In the genomic region with DNA sequence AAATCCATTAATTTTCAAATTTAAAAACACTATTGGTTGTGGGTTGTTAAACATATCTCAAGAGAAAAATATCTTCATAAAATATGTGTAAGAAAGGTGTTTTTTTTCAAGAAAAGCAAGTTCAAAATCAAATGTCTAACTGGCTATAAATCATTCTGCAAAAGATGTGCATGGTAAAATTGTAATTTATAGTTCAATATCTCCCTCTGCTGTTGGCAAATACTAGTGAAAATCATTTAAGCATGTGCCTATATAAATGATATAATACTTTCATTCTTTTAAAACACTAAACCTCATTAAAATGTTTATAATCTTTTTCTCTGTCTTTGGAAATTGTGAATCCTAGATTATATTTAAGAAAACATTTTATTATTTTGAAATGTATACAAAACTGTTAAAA, we compare ENCODE assay signal across 20 cellular contexts. TPM values are rescaled to one million over a fixed set of nuclear protein-coding genes. Genes with fewer than 3 reads are reported as not detected.
DNase-seq lines count a peak whose midpoint lies in the region; ATAC-seq and TF ChIP-seq lines count a peak whose summit lies in the region.
"Had no signal": no experiment of that assay in that cellular context is flagged by ENCODE, and none has a peak within 500 bp of the region (broad histone marks: within the 10 kb centered on the region; RNA-seq: fewer than 3 reads in every experiment).

No MANE protein-coding gene starts in this region.

- H3K36me3 ChIP-seq in endodermal cell (ENCODE audit: control insufficient read depth, insufficient read depth, low read length) = no peaks in the 10 kb centered on the region
- H3K36me3 ChIP-seq in gastroesophageal sphincter = no peaks in the 10 kb centered on the region
- H3K36me3 ChIP-seq in gastrocnemius medialis = no peaks in the 10 kb centered on the region
- H3K36me3 ChIP-seq: left lung had no signal

- no peaks in the 10 kb centered on the region for H3K9me3 Mint-ChIP-seq in endodermal cell
- H3K9me3 Mint-ChIP-seq: activated naive CD8-positive, alpha-beta T cell treated with anti-CD3 and anti-CD28 coated beads, Interleukin-2, amount 50 U/mL, for 24 hours; CD4-positive, alpha-beta T cell had no signal

- H3K27ac ChIP-seq in endodermal cell (ENCODE audit: low read depth, low read length) (no peak overlapping the region), gastroesophageal sphincter (no peak overlapping the region), gastrocnemius medialis (no peak overlapping the region)
- H3K27ac ChIP-seq: left lung had no signal

- intact Hi-C loops in gastrocnemius medialis (cut with DNase I; ENCODE audit: low total_unique reads) = no loop called here

- in situ Hi-C loops in ACHN (cut with HindIII; ENCODE audit: low pct_ligation_motif_present, low pct_unique_long_range_greater_than_20kb, low sequenced_read_pairs) (no loop called here), gastrocnemius medialis (cut with MboI; ENCODE audit: low sequenced_read_pairs in 4 of 4) (loop anchor here (10.0 to 25.0 kb wide), 2 partner anchors 904 to 922 kb away; no protein-coding TSS in a partner anchor), G401 (cut with HindIII; ENCODE audit: low sequenced_read_pairs) (no loop called here)

- TF ChIP-seq CTCF in endodermal cell (conservative IDR thresholded peaks at IDR 0.05) = peak; percentile 51
- TF ChIP-seq CTCF in gastroesophageal sphincter (IDR thresholded peaks at IDR 0.05) = no peak
- TF ChIP-seq CTCF in gastrocnemius medialis (IDR thresholded peaks at IDR 0.05 in 4 of 5, conservative IDR thresholded peaks at IDR 0.05 in 1 of 5) = no peak

- TF ChIP-seq POLR2A in gastroesophageal sphincter (IDR thresholded peaks at IDR 0.05) (no peak), gastrocnemius medialis (IDR thresholded peaks at IDR 0.05) (no peak)

- no peaks in the 10 kb centered on the region for H3K27me3 ChIP-seq in endodermal cell (ENCODE audit: control insufficient read depth, insufficient read depth, low read length, poor library complexity, severe bottlenecking)
- no peaks in the 10 kb centered on the region for H3K27me3 ChIP-seq in gastroesophageal sphincter
- no peaks in the 10 kb centered on the region for H3K27me3 ChIP-seq in gastrocnemius medialis
- H3K27me3 ChIP-seq: left lung had no signal

- CTCF ChIA-PET in HEK293T (lab: Yijun Ruan, JAX) = no interaction called here

- no peaks in the 10 kb centered on the region for H3K36me3 Mint-ChIP-seq in endodermal cell (ENCODE audit: low read depth)

- H3K27me3 Mint-ChIP-seq in endodermal cell (ENCODE audit: insufficient read depth) = no peaks in the 10 kb centered on the region
- H3K27me3 Mint-ChIP-seq: activated CD4-positive, alpha-beta T cell treated with anti-CD3 and anti-CD28 coated beads for 36 hours; activated naive CD8-positive, alpha-beta T cell treated with anti-CD3 and anti-CD28 coated beads, Interleukin-2, amount 50 U/mL, for 24 hours; CD4-positive, alpha-beta T cell had no signal

- no peaks in the 10 kb centered on the region for H3K9me3 ChIP-seq in endodermal cell (ENCODE audit: control insufficient read depth, low read length)
- H3K9me3 ChIP-seq in gastroesophageal sphincter = no peaks in the 10 kb centered on the region
- H3K9me3 ChIP-seq in gastrocnemius medialis = no peaks in the 10 kb centered on the region
- H3K9me3 ChIP-seq: left lung had no signal

- peak; percentile 4 for DNase-seq in ACHN
- no peak for DNase-seq in HEK293T (ENCODE audit: extremely low spot score)
- peak; percentile 14 for DNase-seq in NCI-H748 treated with DMSO at 0.1 percent for 48 hours (lab: John Stamatoyannopoulos, UW)
- DNase-seq in endodermal cell = no peak
- DNase-seq in stimulated activated CD4-positive, alpha-beta T cell treated with anti-CD3 and anti-CD28 coated beads, Interleukin-12 subunit alpha, Interleukin-12 subunit beta, amount 100 ng/mL, for 4 hours = no peak
- DNase-seq in gastrocnemius medialis = no peak
- DNase-seq in G401 (ENCODE audit: low spot score) = no peak
- DNase-seq: activated CD4-positive, alpha-beta T cell treated with anti-CD3 and anti-CD28 coated beads for 36 hours; activated naive CD8-positive, alpha-beta T cell treated with anti-CD3 and anti-CD28 coated beads, Interleukin-2, amount 50 U/mL, for 24 hours; activated T-cell treated with anti-CD3 and anti-CD28 coated beads, Interleukin-2, amount 50 U/mL, for 1 hour; CD4-positive, alpha-beta T cell; cerebellar nuclear complex; hypothalamus; left lung; stimulated activated naive CD4-positive, alpha-beta T cell had no signal

- ATAC-seq in gastroesophageal sphincter (no peak), gastrocnemius medialis (no peak)
- ATAC-seq: activated CD4-positive, alpha-beta T cell treated with anti-CD3 and anti-CD28 coated beads for 36 hours; activated naive CD8-positive, alpha-beta T cell treated with anti-CD3 and anti-CD28 coated beads, Interleukin-2, amount 50 U/mL, for 24 hours; left lung; sciatic nerve had no signal

- H3K4me3 Mint-ChIP-seq in endodermal cell = no peak overlapping the region
- H3K4me3 Mint-ChIP-seq: activated CD4-positive, alpha-beta T cell treated with anti-CD3 and anti-CD28 coated beads for 36 hours; activated naive CD8-positive, alpha-beta T cell treated with anti-CD3 and anti-CD28 coated beads, Interleukin-2, amount 50 U/mL, for 24 hours; CD4-positive, alpha-beta T cell; nephron had no signal

- H3K4me3 ChIP-seq in endodermal cell (ENCODE audit: low read length) (no peak overlapping the region), gastroesophageal sphincter (no peak overlapping the region), gastrocnemius medialis (no peak overlapping the region)
- H3K4me3 ChIP-seq: left lung had no signal

- TF ChIP-seq EP300 in gastroesophageal sphincter (IDR thresholded peaks at IDR 0.05) = no peak

- H3K9ac ChIP-seq in endodermal cell (ENCODE audit: extremely low read depth, low read length, poor library complexity, severe bottlenecking) = no peak overlapping the region

- no peaks in the 10 kb centered on the region for H3K4me1 Mint-ChIP-seq in endodermal cell
- H3K4me1 Mint-ChIP-seq: activated CD4-positive, alpha-beta T cell treated with anti-CD3 and anti-CD28 coated beads for 36 hours; activated naive CD8-positive, alpha-beta T cell treated with anti-CD3 and anti-CD28 coated beads, Interleukin-2, amount 50 U/mL, for 24 hours; nephron had no signal

- POLR2A ChIA-PET in HEK293T (lab: Yijun Ruan, JAX) = no interaction called here

- H3K4me1 ChIP-seq in endodermal cell (ENCODE audit: control insufficient read depth, insufficient read depth, low read length) (no peaks in the 10 kb centered on the region), gastroesophageal sphincter (no peaks in the 10 kb centered on the region), gastrocnemius medialis (no peaks in the 10 kb centered on the region)
- H3K4me1 ChIP-seq: left lung had no signal

- no peak overlapping the region for H3K27ac Mint-ChIP-seq in endodermal cell
- H3K27ac Mint-ChIP-seq: activated CD4-positive, alpha-beta T cell treated with anti-CD3 and anti-CD28 coated beads for 36 hours; activated naive CD8-positive, alpha-beta T cell treated with anti-CD3 and anti-CD28 coated beads, Interleukin-2, amount 50 U/mL, for 24 hours; CD4-positive, alpha-beta T cell; nephron had no signal

TF ChIP-seq in HEK293T, 16 proteins besides CTCF, POLR2A, EP300 and RAD21:
- TF ChIP-seq FOXA1 (IDR thresholded peaks at IDR 0.05) = no peak
- no peak for TF ChIP-seq ARNT (IDR thresholded peaks at IDR 0.05)
- TF ChIP-seq LEF1 (IDR thresholded peaks at IDR 0.05; ENCODE audit: borderline replicate concordance) = no peak
- TF ChIP-seq, protein P1, sequence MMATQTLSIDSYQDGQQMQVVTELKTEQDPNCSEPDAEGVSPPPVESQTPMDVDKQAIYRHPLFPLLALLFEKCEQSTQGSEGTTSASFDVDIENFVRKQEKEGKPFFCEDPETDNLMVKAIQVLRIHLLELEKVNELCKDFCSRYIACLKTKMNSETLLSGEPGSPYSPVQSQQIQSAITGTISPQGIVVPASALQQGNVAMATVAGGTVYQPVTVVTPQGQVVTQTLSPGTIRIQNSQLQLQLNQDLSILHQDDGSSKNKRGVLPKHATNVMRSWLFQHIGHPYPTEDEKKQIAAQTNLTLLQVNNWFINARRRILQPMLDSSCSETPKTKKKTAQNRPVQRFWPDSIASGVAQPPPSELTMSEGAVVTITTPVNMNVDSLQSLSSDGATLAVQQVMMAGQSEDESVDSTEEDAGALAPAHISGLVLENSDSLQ (IDR thresholded peaks at IDR 0.05) = peak; percentile 83
- no peak for TF ChIP-seq L3MBTL2 (conservative IDR thresholded peaks at IDR 0.05)
- TF ChIP-seq FOXK2 (IDR thresholded peaks at IDR 0.05) = no peak
- TF ChIP-seq TARDBP (IDR thresholded peaks at IDR 0.05) = no peak
- TF ChIP-seq ELF4 (IDR thresholded peaks at IDR 0.05) = no peak

RNA-seq across cellular contexts. Expression of a gene that starts 17.2 kb away (rescaled TPM):
- under 1 TPM in 1 of 2 donors, not detected in 1; 0.24 TPM for total RNA-seq in endodermal cell
- polyA plus RNA-seq in endodermal cell (2013, experiment 1 of 2) = 4.9 TPM
- 4.0 TPM for polyA plus RNA-seq in endodermal cell (2013, experiment 2 of 2)
- total RNA-seq in gastroesophageal sphincter = 10 to 100 TPM in 1 of 4 donors, 1 to 10 TPM in 3; 2.4 to 17.0 (median 6.2) TPM
- total RNA-seq in gastrocnemius medialis = not detected
- not detected in 2 replicates for total RNA-seq in G401 (2014; rRNA removed; shearing (Covaris generic))
- total RNA-seq: activated CD4-positive, alpha-beta T cell treated with anti-CD3 and anti-CD28 coated beads for 36 hours; CD4-positive, alpha-beta T cell; epithelial cell of proximal tubule; T-helper 1 cell treated with Interleukin-12 subunit alpha and Interleukin-12 subunit beta and Interleukin-4 antibody, amounts not matched to agents 30 ng/mL and 1 ng/mL, for 36 hours had no signal

Comparison
In these comparisons a context has a peak if more than half of its experiments do, and no peak if none do; other contexts are left out.
1. DNase-seq: peak in ACHN (single experiment) and NCI-H748 treated with DMSO at 0.1 percent for 48 hours (single experiment); none in HEK293T (single experiment), endodermal cell (single experiment), stimulated activated CD4-positive, alpha-beta T cell treated with anti-CD3 and anti-CD28 coated beads, Interleukin-12 subunit alpha, Interleukin-12 subunit beta, amount 100 ng/mL, for 4 hours (single experiment), gastrocnemius medialis (0 of 2) and G401 (single experiment).
2. in situ Hi-C loops: an anchor here in gastrocnemius medialis (10.0 to 25.0 kb wide); none called in ACHN and G401.